In the genomic region with DNA sequence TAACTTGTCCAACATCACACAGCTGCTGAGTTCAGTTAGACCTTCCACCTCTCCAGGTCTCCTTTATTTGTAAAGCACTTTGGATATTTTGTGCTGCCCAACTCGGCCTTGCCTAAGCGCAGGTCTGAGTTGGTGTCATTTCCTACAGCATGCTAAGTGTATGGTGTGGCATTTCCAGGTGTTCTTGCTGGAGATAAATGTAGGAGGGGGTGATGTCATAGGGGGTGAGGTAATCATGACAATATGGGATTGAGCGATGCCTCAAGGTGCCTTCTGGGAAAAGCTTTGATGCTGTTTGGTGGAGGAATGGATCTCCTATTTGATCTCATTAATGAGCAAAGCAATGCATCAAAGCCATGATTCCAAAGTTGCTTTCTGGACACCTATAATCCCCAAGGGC, we compare ENCODE assay signal across 17 cellular contexts. TPM values are rescaled to one million over a fixed set of nuclear protein-coding genes. Genes with fewer than 3 reads are reported as not detected.
DNase-seq lines count a peak whose midpoint lies in the region; ATAC-seq and TF ChIP-seq lines count a peak whose summit lies in the region.
"Had no signal": no experiment of that assay in that cellular context is flagged by ENCODE, and none has a peak within 500 bp of the region (broad histone marks: within the 10 kb centered on the region; RNA-seq: fewer than 3 reads in every experiment).

No MANE protein-coding gene starts in this region.

- H3K36me3 ChIP-seq in adrenal gland (replicated peaks in 1 of 2) (no peaks in the 10 kb centered on the region), trophoblast cell (ENCODE audit: control insufficient read depth in 1 of 2, insufficient read depth in 2 of 2, low read length in 2 of 2) (no peaks in the 10 kb centered on the region)
- H3K36me3 ChIP-seq: BE2C had no signal

- H4K8ac ChIP-seq in trophoblast cell (ENCODE audit: low read depth, low read length): no peak overlapping the region

- WGBS in adrenal gland, 4 donors: 94 to 100% (median 97%) methylated on average over 3 of the region's 3 CpGs
- WGBS in trophoblast cell (ENCODE audit: extremely low coverage, insufficient coverage, insufficient read length): no CpG with 5 or more reads among the region's 3 CpGs

- H3K4me1 Mint-ChIP-seq in natural killer cell treated with Interleukin-12 subunit alpha and Interleukin-12 subunit beta and Interleukin-15 and Interleukin-18, amount 100 ng/mL, for 72 hours (ENCODE audit: low read depth in 2 of 2): no peaks in the 10 kb centered on the region
- H3K4me1 Mint-ChIP-seq in natural killer cell: no peaks in the 10 kb centered on the region
- H3K4me1 Mint-ChIP-seq: CD4-positive, alpha-beta memory T cell had no signal

- no peak overlapping the region for H3K4me2 ChIP-seq in trophoblast cell (ENCODE audit: low read length)
- H3K4me2 ChIP-seq: A549 had no signal

- no peaks in the 10 kb centered on the region for H3K27me3 ChIP-seq in adrenal gland
- no peaks in the 10 kb centered on the region for H3K27me3 ChIP-seq in trophoblast cell (ENCODE audit: insufficient read depth, low read length)

- TF ChIP-seq CTCF in natural killer cell (IDR thresholded peaks at IDR 0.05) (no peak), adrenal gland (IDR thresholded peaks at IDR 0.05) (no peak)

- no peak overlapping the region for H2BK5ac ChIP-seq in trophoblast cell (ENCODE audit: low read depth, low read length, poor library complexity)

- no peak overlapping the region for H3K27ac Mint-ChIP-seq in natural killer cell treated with Interleukin-12 subunit alpha and Interleukin-12 subunit beta and Interleukin-15 and Interleukin-18, amount 100 ng/mL, for 72 hours
- H3K27ac Mint-ChIP-seq in natural killer cell: no peak overlapping the region
- H3K27ac Mint-ChIP-seq: CD4-positive, alpha-beta memory T cell; IgD-negative memory B cell had no signal

- no peak overlapping the region for H3K23ac ChIP-seq in trophoblast cell (ENCODE audit: low read length)

- no peaks in the 10 kb centered on the region for H3K36me3 Mint-ChIP-seq in natural killer cell treated with Interleukin-12 subunit alpha and Interleukin-12 subunit beta and Interleukin-15 and Interleukin-18, amount 100 ng/mL, for 72 hours
- no peaks in the 10 kb centered on the region for H3K36me3 Mint-ChIP-seq in natural killer cell
- H3K36me3 Mint-ChIP-seq: CD4-positive, alpha-beta memory T cell; IgD-negative memory B cell had no signal

- intact Hi-C loops in natural killer cell (cut with micrococcal nuclease): no loop called here
- intact Hi-C loops in adrenal gland (cut with DNase I): no loop called here

- DNase-seq in natural killer cell treated with Interleukin-12 subunit alpha and Interleukin-12 subunit beta and Interleukin-15 and Interleukin-18, amount 100 ng/mL, for 72 hours (ENCODE audit: low spot score): peak; percentile 13
- DNase-seq in natural killer cell: no peak
- DNase-seq in adrenal gland: no peak
- peak; percentile 36 to 67 for DNase-seq in trophoblast cell
- DNase-seq in NCI-H69 (lab: John Stamatoyannopoulos, UW): no peak
- DNase-seq in stimulated activated naive CD4-positive, alpha-beta T cell (lab: John Stamatoyannopoulos, UW): no peak
- DNase-seq: BE2C; CD4-positive, alpha-beta memory T cell; COR-L47; DMS153; GF-D8 had no signal

- no peak overlapping the region for H3K9ac ChIP-seq in trophoblast cell (ENCODE audit: low read length)

- H3K27ac ChIP-seq in adrenal gland (peak overlapping the region in 3 of 5 donors; percentile 42 to 68 (median 44)), trophoblast cell (ENCODE audit: low read depth, low read length) (no peak overlapping the region)
- H3K27ac ChIP-seq: A549, C4-2B, HL-60 had no signal

- no peak overlapping the region for H3K18ac ChIP-seq in trophoblast cell (ENCODE audit: low read length)

- H2AK5ac ChIP-seq in trophoblast cell (ENCODE audit: low read length): no peak overlapping the region

- H3K9me3 ChIP-seq in adrenal gland (replicated peaks in 1 of 3) (no peaks in the 10 kb centered on the region), trophoblast cell (ENCODE audit: insufficient read depth, low read depth, low read length) (peaks cover 3% of the 10 kb centered on the region)
- H3K9me3 ChIP-seq: BE2C had no signal

- no peak overlapping the region for H3K4ac ChIP-seq in trophoblast cell (ENCODE audit: low read depth, low read length)

- H3K4me1 ChIP-seq in adrenal gland (replicated peaks in 1 of 2): peaks cover 0 to 5% of the 10 kb centered on the region in 2 donors
- peaks cover 0 to 1% of the 10 kb centered on the region in 2 experiments for H3K4me1 ChIP-seq in trophoblast cell (ENCODE audit: control insufficient read depth in 1 of 2, insufficient read depth in 2 of 2, low read length in 2 of 2)
- H3K4me1 ChIP-seq: A549, BE2C had no signal

- no peaks in the 10 kb centered on the region for H3K79me1 ChIP-seq in trophoblast cell (ENCODE audit: low read length)

- no peak for ATAC-seq in natural killer cell treated with Interleukin-12 subunit alpha and Interleukin-12 subunit beta and Interleukin-15 and Interleukin-18, amount 100 ng/mL, for 72 hours
- no peak for ATAC-seq in natural killer cell
- no peak for ATAC-seq in GM19324 (IDR thresholded peaks at IDR 0.05; ENCODE audit: low FRiP score, unreplicated experiment)
- ATAC-seq: A549, HCT116 had no signal

- H3K79me2 ChIP-seq in trophoblast cell (ENCODE audit: control insufficient read depth, insufficient read depth, low read length, poor library complexity): no peaks in the 10 kb centered on the region

- no peak overlapping the region for H2BK120ac ChIP-seq in trophoblast cell (ENCODE audit: insufficient read depth, low read length, poor library complexity)

- H3K4me3 ChIP-seq in adrenal gland: no peak overlapping the region
- H3K4me3 ChIP-seq in trophoblast cell (ENCODE audit: low read depth, low read length): no peak overlapping the region
- H3K4me3 ChIP-seq: A549 had no signal

- no peak overlapping the region for H2BK12ac ChIP-seq in trophoblast cell (ENCODE audit: low read length)

- H3K4me3 Mint-ChIP-seq in natural killer cell treated with Interleukin-12 subunit alpha and Interleukin-12 subunit beta and Interleukin-15 and Interleukin-18, amount 100 ng/mL, for 72 hours: no peak overlapping the region
- H3K4me3 Mint-ChIP-seq in natural killer cell: no peak overlapping the region
- H3K4me3 Mint-ChIP-seq: CD4-positive, alpha-beta memory T cell; IgD-negative memory B cell had no signal

- H3K27me3 Mint-ChIP-seq in natural killer cell treated with Interleukin-12 subunit alpha and Interleukin-12 subunit beta and Interleukin-15 and Interleukin-18, amount 100 ng/mL, for 72 hours: peaks cover 19 to 46% of the 10 kb centered on the region in 2 donors
- H3K27me3 Mint-ChIP-seq in natural killer cell (ENCODE audit: low read depth in 2 of 2): peaks cover 8 to 17% of the 10 kb centered on the region in 2 donors

- no peak overlapping the region for H4K12ac ChIP-seq in trophoblast cell (ENCODE audit: low read depth, low read length)

- no peak overlapping the region for H2AFZ ChIP-seq in trophoblast cell (ENCODE audit: insufficient read depth, low read length, poor library complexity)

- H3K14ac ChIP-seq in trophoblast cell (ENCODE audit: low read length): no peak overlapping the region

- no peak for TF ChIP-seq POLR2A in adrenal gland (IDR thresholded peaks at IDR 0.05)

- H3K9me3 Mint-ChIP-seq in natural killer cell treated with Interleukin-12 subunit alpha and Interleukin-12 subunit beta and Interleukin-15 and Interleukin-18, amount 100 ng/mL, for 72 hours: no peaks in the 10 kb centered on the region
- no peaks in the 10 kb centered on the region for H3K9me3 Mint-ChIP-seq in natural killer cell

- no peak overlapping the region for H4K91ac ChIP-seq in trophoblast cell (ENCODE audit: low read depth, low read length)

RNA-seq across cellular contexts. Expression of a gene that starts 32.3 kb away (rescaled TPM):
- under 1 TPM; 0.14 to 0.36 TPM for total RNA-seq in natural killer cell treated with Interleukin-12 subunit alpha and Interleukin-12 subunit beta and Interleukin-15 and Interleukin-18, amount 100 ng/mL, for 72 hours
- total RNA-seq in natural killer cell (under 1 TPM; 0.28 to 0.54 (median 0.45) TPM), adrenal gland (10 to 100 TPM; 26.2 to 99.9 (median 60.5) TPM)
- 10 to 100 TPM in 2 of 3 donors, 1 to 10 TPM in 1; 9.8 to 17.9 (median 13.9) TPM for polyA plus RNA-seq in adrenal gland
- 0.37 and 0.45 TPM in 2 replicates for polyA plus RNA-seq in trophoblast cell (2013)
- polyA plus RNA-seq: IgD-negative memory B cell had no signal

Comparison
In these comparisons a context has a peak if more than half of its experiments do, and no peak if none do; other contexts are left out.
1. DNase-seq: peak in natural killer cell treated with Interleukin-12 subunit alpha and Interleukin-12 subunit beta and Interleukin-15 and Interleukin-18, amount 100 ng/mL, for 72 hours (single experiment) and trophoblast cell (2 of 2); none in natural killer cell (single experiment), adrenal gland (0 of 7), NCI-H69 (single experiment) and stimulated activated naive CD4-positive, alpha-beta T cell (0 of 6).
2. RNA of a gene that starts 32.3 kb away (total RNA-seq): 26.2 to 99.9 TPM in adrenal gland; 0.28 to 0.54 TPM in natural killer cell and 0.14 to 0.36 TPM in natural killer cell treated with Interleukin-12 subunit alpha and Interleukin-12 subunit beta and Interleukin-15 and Interleukin-18, amount 100 ng/mL, for 72 hours; every median in the first group is over 10 times any median in the second.